Comparison of ENCODE assay signal across 1 cellular context in genomic region chr9:6622784-6623183, GRCh38. TPM values are rescaled to one million over a fixed set of nuclear protein-coding genes. Genes with fewer than 3 reads are reported as not detected.
"Had no signal": no experiment of that assay in that cellular context is flagged by ENCODE, and none has a peak within 500 bp of the region (broad histone marks: within the 10 kb centered on the region; RNA-seq: fewer than 3 reads in every experiment).

No MANE protein-coding gene starts in this region.

RNA-seq across cellular contexts. Expression of gene GLDC, which starts 22.7 kb away (rescaled TPM):
- total RNA-seq: H4 had no signal
